In genomic region chr16:12095275-12096161, GRCh38 we compare ENCODE assay signal across 8 cellular contexts.
A peak's percentile ranks its signal among the peaks of the same experiment; 100 is the strongest.
DNase-seq lines count a peak whose midpoint lies in the region; ATAC-seq and TF ChIP-seq lines count a peak whose summit lies in the region.

No MANE protein-coding gene starts in this region.

- TF ChIP-seq POLR2A in uterus (IDR thresholded peaks at IDR 0.05), result no peak

- no peaks in the 10 kb centered on the region for H3K36me3 Mint-ChIP-seq in activated naive CD8-positive, alpha-beta T cell
- H3K36me3 Mint-ChIP-seq in progenitor cell of endocrine pancreas (ENCODE audit: insufficient read depth), result no peaks in the 10 kb centered on the region

- H3K9ac ChIP-seq in SK-N-SH, result no peak overlapping the region

- H3K4me1 ChIP-seq in SK-N-SH (ENCODE audit: control insufficient read depth in 1 of 2, insufficient read depth in 2 of 2, low read depth in 1 of 2, low read length in 1 of 2) (peaks cover 3 to 14% of the 10 kb centered on the region in 2 experiments; a peak in 2 of 4 replicates), uterus (no peaks in the 10 kb centered on the region)

- peaks cover 23% of the 10 kb centered on the region for H3K4me1 Mint-ChIP-seq in activated naive CD8-positive, alpha-beta T cell (ENCODE audit: low read depth)
- H3K4me1 Mint-ChIP-seq in progenitor cell of endocrine pancreas (ENCODE audit: low read depth), result peaks cover 16% of the 10 kb centered on the region

- H3K27ac ChIP-seq in SK-N-SH (ENCODE audit: low read depth in 2 of 2, low read length in 1 of 2) (no peak overlapping the region), uterus (no peak overlapping the region)

- POLR2A ChIA-PET in SK-N-SH (lab: Yijun Ruan, JAX), result no interaction called here

- no peaks in the 10 kb centered on the region for H3K9me3 Mint-ChIP-seq in activated naive CD8-positive, alpha-beta T cell (ENCODE audit: low read depth)
- no peaks in the 10 kb centered on the region for H3K9me3 Mint-ChIP-seq in progenitor cell of endocrine pancreas (ENCODE audit: low read depth)

- H3K27me3 Mint-ChIP-seq in activated naive CD8-positive, alpha-beta T cell, result no peaks in the 10 kb centered on the region
- no peaks in the 10 kb centered on the region for H3K27me3 Mint-ChIP-seq in progenitor cell of endocrine pancreas

- DNase-seq in DMS 273 (lab: John Stamatoyannopoulos, UW; ENCODE audit: unreplicated experiment) (peak; percentile 81), LNCaP clone FGC (ENCODE audit: low read depth) (peak; percentile 8), SK-N-SH (peak; percentile 76), head of caudate nucleus (peak; percentile 53 to 94 (median 82)), progenitor cell of endocrine pancreas (ENCODE audit: low spot score, unreplicated experiment) (peak; percentile 34), uterus (peak; percentile 63 to 70)

- 54% methylated on average over 21 of the region's 21 CpGs for WGBS in SK-N-SH (ENCODE audit: low lambda C conversion rate)

- no peak overlapping the region for H3K4me3 ChIP-seq in LNCaP clone FGC (ENCODE audit: low read depth, low read length)
- peak overlapping the region in 1 of 2 experiments; percentile 42; a peak in 1 of 4 replicates for H3K4me3 ChIP-seq in SK-N-SH (ENCODE audit: low read depth in 2 of 2, low read length in 1 of 2)
- no peak overlapping the region for H3K4me3 ChIP-seq in uterus

- H2AFZ ChIP-seq in SK-N-SH (ENCODE audit: low read depth), result no peak overlapping the region

- H3F3A ChIP-seq in SK-N-SH (replicated peaks; ENCODE audit: insufficient read depth), result no peaks in the 10 kb centered on the region

- peak; percentile 84 for TF ChIP-seq RAD21 in SK-N-SH (IDR thresholded peaks at IDR 0.05; ENCODE audit: low read length)

- H3K4me3 Mint-ChIP-seq in activated naive CD8-positive, alpha-beta T cell, result peak overlapping the region; percentile 66
- H3K4me3 Mint-ChIP-seq in progenitor cell of endocrine pancreas (ENCODE audit: low read depth), result no peak overlapping the region

- H3K36me3 ChIP-seq in SK-N-SH (replicated peaks in 1 of 2; ENCODE audit: control insufficient read depth in 1 of 2, insufficient read depth in 2 of 2, low read length in 1 of 2), result no peaks in the 10 kb centered on the region
- no peaks in the 10 kb centered on the region for H3K36me3 ChIP-seq in uterus

- ATAC-seq in GM18909 (IDR thresholded peaks at IDR 0.05; ENCODE audit: poor library complexity, unreplicated experiment), result no peak

- no peaks in the 10 kb centered on the region for H3K9me2 ChIP-seq in SK-N-SH

- no peaks in the 10 kb centered on the region for H3K9me3 ChIP-seq in SK-N-SH
- no peaks in the 10 kb centered on the region for H3K9me3 ChIP-seq in uterus

- H3K27me3 ChIP-seq in SK-N-SH (ENCODE audit: insufficient read depth) (no peaks in the 10 kb centered on the region), uterus (no peaks in the 10 kb centered on the region)

- CTCF ChIA-PET in SK-N-SH (lab: Yijun Ruan, JAX), result interaction anchor here (0.6 to 6.1 kb wide), 76 partner anchors 9 to 1783 kb away, joined by 3 to 81 read pairs (median 4); no protein-coding TSS in a partner anchor

- TF ChIP-seq CTCF in LNCaP clone FGC (IDR thresholded peaks at IDR 0.05; ENCODE audit: control insufficient read depth, extremely low read depth, insufficient read depth) (peak; percentile 65), SK-N-SH (IDR thresholded peaks at IDR 0.05) (peak; percentile 97), progenitor cell of endocrine pancreas (IDR thresholded peaks at IDR 0.05; ENCODE audit: unreplicated experiment) (peak; percentile 96), uterus (IDR thresholded peaks at IDR 0.05) (peak; percentile 79 to 96 (median 84))

- intact Hi-C loops in head of caudate nucleus (cut with DNase I) (loop anchor here (10.0 kb wide), 1 partner anchor 169 kb away; no protein-coding TSS in a partner anchor), uterus (cut with DNase I; ENCODE audit: low total_unique reads) (no loop called here)

- peak overlapping the region; percentile 39 for H3K4me2 ChIP-seq in SK-N-SH

- H3K27ac Mint-ChIP-seq in activated naive CD8-positive, alpha-beta T cell, result no peak overlapping the region
- no peak overlapping the region for H3K27ac Mint-ChIP-seq in progenitor cell of endocrine pancreas

- H4K20me1 ChIP-seq in SK-N-SH (ENCODE audit: insufficient read depth), result no peaks in the 10 kb centered on the region

- TF ChIP-seq EP300 in SK-N-SH (IDR thresholded peaks at IDR 0.05; ENCODE audit: borderline replicate concordance in 1 of 2, low read depth in 1 of 2, low read length in 1 of 2), result no peak

- H3K79me2 ChIP-seq in SK-N-SH (ENCODE audit: insufficient read depth), result no peaks in the 10 kb centered on the region

TF ChIP-seq in SK-N-SH, 30 proteins besides CTCF, POLR2A, EP300 and RAD21:
- peak; percentile 73 for TF ChIP-seq SMC3 (IDR thresholded peaks at IDR 0.05; ENCODE audit: low read depth, low read length)
- TF ChIP-seq GABPA (IDR thresholded peaks at IDR 0.05; ENCODE audit: low read depth), result no peak

Comparison
In these comparisons a context has a peak if more than half of its experiments do, and no peak if none do; other contexts are left out.
1. DNase-seq: peak in every context shown above with its lines; median percentile 82 in head of caudate nucleus; 81 in DMS 273; 76 in SK-N-SH; 66 in uterus; 34 in progenitor cell of endocrine pancreas; 8 in LNCaP clone FGC.